ENCODE assay signal across 8 cellular contexts in the genomic region with DNA sequence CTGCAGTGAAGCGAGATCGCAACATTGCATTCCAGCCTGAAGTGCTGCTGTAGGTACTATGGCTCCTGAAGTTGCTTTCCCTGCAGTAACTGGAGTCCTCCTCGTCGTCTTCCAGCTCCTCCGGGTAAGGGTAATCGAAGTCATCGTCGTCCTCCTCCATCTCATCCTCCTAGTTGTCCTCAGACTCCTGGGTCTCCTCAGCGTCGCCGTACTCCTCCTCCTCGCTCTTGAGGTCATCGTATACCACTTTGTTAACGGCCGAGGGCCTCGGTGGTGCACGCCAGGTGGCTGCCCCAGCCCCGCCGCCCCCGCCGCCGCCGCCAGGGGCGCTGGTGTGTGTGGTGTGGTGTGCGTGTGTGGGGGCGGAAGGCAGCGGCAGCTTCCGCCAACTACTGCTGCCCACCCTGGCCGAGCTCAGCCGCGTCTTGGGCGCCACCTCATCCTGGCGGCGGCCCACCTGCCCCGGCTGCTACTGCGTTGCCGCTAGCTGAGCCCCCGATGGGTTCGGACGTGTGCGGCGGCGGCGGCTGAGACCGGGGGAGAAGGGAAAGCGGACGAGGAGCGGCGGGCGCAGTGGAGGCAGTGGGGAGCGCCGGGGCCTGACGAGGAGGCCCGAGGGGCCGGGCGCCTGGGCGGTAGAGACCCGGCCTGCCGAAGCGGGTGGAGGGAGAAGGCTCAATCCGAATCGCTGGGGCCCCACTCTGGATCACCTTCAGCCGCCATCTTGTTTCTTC. TPM values are rescaled to one million over a fixed set of nuclear protein-coding genes. Genes with fewer than 3 reads are reported as not detected.
DNase-seq lines count a peak whose midpoint lies in the region; ATAC-seq and TF ChIP-seq lines count a peak whose summit lies in the region.

No MANE protein-coding gene starts in this region.

- H3K4me3 Mint-ChIP-seq in HFFc6, result no peak overlapping the region

- peak; percentile 59 for TF ChIP-seq CTCF in GM12865 (IDR thresholded peaks at IDR 0.05; ENCODE audit: insufficient read depth, low read depth, low read length, missing control alignments)
- peak; percentile 73 for TF ChIP-seq CTCF in HFFc6 (IDR thresholded peaks at IDR 0.05)
- peak; percentile 53 for TF ChIP-seq CTCF in foreskin keratinocyte (conservative IDR thresholded peaks at IDR 0.05)
- peak; percentile 74 for TF ChIP-seq CTCF in psoas muscle (IDR thresholded peaks at IDR 0.05)
- peak; percentile 15 to 83 (median 40) for TF ChIP-seq CTCF in uterus (IDR thresholded peaks at IDR 0.05)

- H3K4me1 ChIP-seq in foreskin keratinocyte, result no peaks in the 10 kb centered on the region
- no peaks in the 10 kb centered on the region for H3K4me1 ChIP-seq in psoas muscle
- no peaks in the 10 kb centered on the region for H3K4me1 ChIP-seq in uterus

- peaks cover 3% of the 10 kb centered on the region for H3K36me3 Mint-ChIP-seq in HFFc6 (ENCODE audit: low read depth)

- H3K9me3 Mint-ChIP-seq in HFFc6, result peaks cover 6% of the 10 kb centered on the region

- peaks cover 5% of the 10 kb centered on the region for H3K27me3 ChIP-seq in foreskin keratinocyte
- peaks cover 0 to 4% (median 0%) of the 10 kb centered on the region in 3 donors for H3K27me3 ChIP-seq in psoas muscle (ENCODE audit: insufficient read depth in 3 of 3, low read length in 2 of 3)
- H3K27me3 ChIP-seq in uterus, result peaks cover 0 to 2% of the 10 kb centered on the region in 2 donors

- H3K27ac Mint-ChIP-seq in HFFc6, result no peak overlapping the region

- H3K4me3 ChIP-seq in GM12865 (ENCODE audit: low read depth, low read length), result peak overlapping the region; percentile 70
- peak overlapping the region; percentile 75 for H3K4me3 ChIP-seq in psoas muscle
- peak overlapping the region; percentile 28 to 41 for H3K4me3 ChIP-seq in uterus

- H3K36me3 ChIP-seq in psoas muscle (ENCODE audit: insufficient read depth in 1 of 2, low read depth in 1 of 2) (no peaks in the 10 kb centered on the region), uterus (no peaks in the 10 kb centered on the region)

- H3K27me3 Mint-ChIP-seq in HFFc6 (ENCODE audit: insufficient read depth), result peaks cover 14% of the 10 kb centered on the region

- no peak for TF ChIP-seq POLR2A in uterus (IDR thresholded peaks at IDR 0.05)

- intact Hi-C loops in psoas muscle (cut with DNase I) (no loop called here), uterus (cut with DNase I; ENCODE audit: low total_unique reads) (no loop called here)

- H3K27ac ChIP-seq in foreskin keratinocyte (peak overlapping the region; percentile 90), psoas muscle (peak overlapping the region; percentile 71), uterus (peak overlapping the region; percentile 60 to 67)

- WGBS in psoas muscle, 3 donors, result 11 to 17% (median 13%) methylated on average over 47 to 63 of the region's 63 CpGs

- H3K9me3 ChIP-seq in psoas muscle, result no peaks in the 10 kb centered on the region
- H3K9me3 ChIP-seq in uterus, result no peaks in the 10 kb centered on the region

- peak; percentile 99 for ATAC-seq in foreskin keratinocyte
- ATAC-seq in psoas muscle, result peak; percentile 95 to 99 (median 98)

- H3K4me1 Mint-ChIP-seq in HFFc6 (ENCODE audit: low read depth), result no peaks in the 10 kb centered on the region

- DNase-seq in GM12865 (ENCODE audit: low read depth) (peak; percentile 92), HFFc6 (no peak), NCI-H510A (lab: John Stamatoyannopoulos, UW) (peak; percentile 51), foreskin keratinocyte (peak in 1 of 2 donors; percentile 38), psoas muscle (peak; percentile 77 to 79), uterus (peak; percentile 45 to 58), A172 (ENCODE audit: low spot score) (no peak)
- peak; percentile 92 to 94 for DNase-seq in activated T-cell treated with anti-CD3 and anti-CD28 coated beads, Interleukin-2, amount 50 U/mL, for 48 hours

RNA-seq across cellular contexts. Expression of a gene that starts 11.8 kb away (rescaled TPM):
- 10 to 100 TPM; 19.8 to 26.2 (median 23.0) TPM for total RNA-seq in HFFc6 (2021; fragmentation: NEBNext Ultra II Directional; extraction: Animal tissue kit (Norgen Biotek cat#: 25700))
- total RNA-seq in foreskin keratinocyte, result 17.1 and 19.0 TPM in 2 replicates
- polyA plus RNA-seq in foreskin keratinocyte, result 5.2 and 6.7 TPM in 2 replicates
- total RNA-seq in psoas muscle, result 10 to 100 TPM; 29.1 to 47.4 (median 34.9) TPM
- 10 to 100 TPM; 18.4 to 53.6 (median 19.0) TPM for polyA plus RNA-seq in psoas muscle
- 10 to 100 TPM; 12.8 to 27.0 (median 17.6) TPM for total RNA-seq in uterus
- 28.6 and 38.5 TPM in 2 replicates for total RNA-seq in A172 (2014; rRNA removed; shearing (Covaris generic))

Comparison
In these comparisons a context has a peak if more than half of its experiments do, and no peak if none do; other contexts are left out.
1. DNase-seq: peak in GM12865 (single experiment), NCI-H510A (single experiment), activated T-cell treated with anti-CD3 and anti-CD28 coated beads, Interleukin-2, amount 50 U/mL, for 48 hours (2 of 2), psoas muscle (2 of 2) and uterus (2 of 2); none in HFFc6 (single experiment) and A172 (single experiment).
2. Peak in every context shown above with its lines, with median percentiles within 50 percentile points of each other: H3K4me3 ChIP-seq, CTCF ChIP-seq and H3K27ac ChIP-seq.